Comparison of ENCODE assay signal across 17 cellular contexts in genomic region chr15:66929843-66930242, GRCh38.
DNase-seq lines count a peak whose midpoint lies in the region; ATAC-seq, FAIRE-seq and TF ChIP-seq lines count a peak whose summit lies in the region.
"Had no signal": no experiment of that assay in that cellular context is flagged by ENCODE, and none has a peak within 500 bp of the region (broad histone marks: within the 10 kb centered on the region; RNA-seq: fewer than 3 reads in every experiment).

No MANE protein-coding gene starts in this region.

- DNase-seq in A549 (ENCODE audit: low read depth in 1 of 2, low spot score in 1 of 2): no peak
- no peak for DNase-seq in K562 (ENCODE audit: extremely low read depth in 1 of 4, low spot score in 3 of 4)
- DNase-seq in mesendoderm: no peak
- DNase-seq in smooth muscle cell (lab: John Stamatoyannopoulos, UW; ENCODE audit: unreplicated experiment): no peak
- DNase-seq in HUDEP-2 (lab: John Stamatoyannopoulos, UW; ENCODE audit: unreplicated experiment in 76 of 76): no peak
- DNase-seq in SKM-1 (lab: John Stamatoyannopoulos, UW; ENCODE audit: unreplicated experiment): no peak
- DNase-seq in left cardiac atrium: no peak
- DNase-seq: Calu3; CD8-positive, alpha-beta T cell; DMS79 treated with DMSO at 0.1 percent for 48 hours; GF-D8; HFFc6 had no signal

- 100% methylated on average over 1 of the region's 1 CpG for WGBS in A549 (ENCODE audit: missing lambda C conversion rate)
- WGBS in K562 (ENCODE audit: insufficient coverage, low coverage, missing lambda C conversion rate): 88% methylated on average over 1 of the region's 1 CpG
- WGBS in mesendoderm (ENCODE audit: extremely low coverage, insufficient coverage, low lambda C conversion rate): no CpG with 5 or more reads among the region's 1 CpG
- 87% methylated on average over 1 of the region's 1 CpG for WGBS in smooth muscle cell (ENCODE audit: low lambda C conversion rate)

- no peak overlapping the region for H3K23ac ChIP-seq in mesendoderm (ENCODE audit: low read length)

- H3K4me3 ChIP-seq in A549 (no peak overlapping the region), K562 (no peak overlapping the region), mesendoderm (ENCODE audit: low read length) (no peak overlapping the region), smooth muscle cell (no peak overlapping the region)
- H3K4me3 ChIP-seq: BLaER1 treated with 17β-estradiol and CSF1 and Interleukin-3, amounts not matched to agents 10 nM and 100 nM; GM23338 had no signal

- no peaks in the 10 kb centered on the region for H4K20me1 ChIP-seq in K562 (replicated peaks; ENCODE audit: control insufficient read depth, insufficient read depth, low read length)
- H4K20me1 ChIP-seq in smooth muscle cell (ENCODE audit: low read depth): no peaks in the 10 kb centered on the region
- H4K20me1 ChIP-seq: BLaER1 treated with 17β-estradiol and CSF1 and Interleukin-3, amounts not matched to agents 10 nM and 100 nM had no signal

- H3K9me1 ChIP-seq in K562 (ENCODE audit: control insufficient read depth, insufficient read depth, low read length): no peaks in the 10 kb centered on the region

- in situ Hi-C loops in K562 (cut with MboI): loop anchor here (10.0 kb wide), 1 partner anchor 905 kb away; no protein-coding TSS in a partner anchor

- H3K9ac ChIP-seq in K562 (ENCODE audit: insufficient read depth in 1 of 2, low read depth in 2 of 2, low read length in 2 of 2) (no peak overlapping the region), mesendoderm (ENCODE audit: low read length) (no peak overlapping the region), smooth muscle cell (ENCODE audit: low read depth) (no peak overlapping the region)
- H3K9ac ChIP-seq: BLaER1 treated with 17β-estradiol and CSF1 and Interleukin-3, amounts not matched to agents 10 nM and 100 nM had no signal

- CTCF ChIA-PET in A549 (lab: Yijun Ruan, JAX) (interaction anchor here (0.7 to 10.6 kb wide), 6 partner anchors 14 to 68 kb away, joined by 3 to 128 read pairs (median 4); no protein-coding TSS in a partner anchor), K562 (lab: Yijun Ruan, JAX; ENCODE audit: low intra/inter-chr PET ratio) (interaction anchor here (1.0 kb wide), 1 partner anchor 27 kb away, joined by 4 read pairs; no protein-coding TSS in a partner anchor)

- H3K4me2 ChIP-seq in A549 (no peak overlapping the region), K562 (ENCODE audit: insufficient read depth, low read length) (no peak overlapping the region), mesendoderm (ENCODE audit: low read length) (no peak overlapping the region), smooth muscle cell (peak overlapping the region; percentile 4)
- H3K4me2 ChIP-seq: GM23338 had no signal

- FAIRE-seq in A549 (lab: Jason Lieb, UNC) (no peak), K562 (lab: Jason Lieb, UNC) (no peak)
- FAIRE-seq: H54 had no signal

- no peaks in the 10 kb centered on the region for H3F3A ChIP-seq in smooth muscle cell (ENCODE audit: low read depth)

- H2BK15ac ChIP-seq in mesendoderm (replicated peaks; ENCODE audit: low read depth): no peak overlapping the region

- BruUV-seq in K562 (replicated peaks; lab: Mats Ljungman, UMichigan): no TSS peak

- intact Hi-C loops in K562 (cut with micrococcal nuclease) (no loop called here), left cardiac atrium (cut with DNase I) (no loop called here)

- no peak overlapping the region for H3K18ac ChIP-seq in mesendoderm (ENCODE audit: low read length)

- no peak overlapping the region for H2BK5ac ChIP-seq in mesendoderm (ENCODE audit: low read length)

- TF ChIP-seq RAD21 in A549 (conservative IDR thresholded peaks at IDR 0.05 in 1 of 2, IDR thresholded peaks at IDR 0.05 in 1 of 2): no peak
- TF ChIP-seq RAD21 in K562 (CRISPR knock-in tag; conservative IDR thresholded peaks at IDR 0.05 in 1 of 2, IDR thresholded peaks at IDR 0.05 in 1 of 2): no peak

- H3K27me3 ChIP-seq in K562 (ENCODE audit: control insufficient read depth in 2 of 2, insufficient read depth in 2 of 2, low read length in 2 of 2) (no peaks in the 10 kb centered on the region; a peak in 1 of 5 replicates), mesendoderm (ENCODE audit: insufficient read depth, low read length, poor library complexity) (no peaks in the 10 kb centered on the region), smooth muscle cell (ENCODE audit: low read depth) (no peaks in the 10 kb centered on the region)
- H3K27me3 ChIP-seq: BLaER1 treated with 17β-estradiol and CSF1 and Interleukin-3, amounts not matched to agents 10 nM and 100 nM had no signal

- peaks cover 48% of the 10 kb centered on the region for H3K4me1 ChIP-seq in A549
- H3K4me1 ChIP-seq in K562 (replicated peaks in 1 of 2; ENCODE audit: control insufficient read depth in 2 of 2, insufficient read depth in 2 of 2, low read length in 2 of 2): peaks cover 24 to 30% of the 10 kb centered on the region in 2 experiments
- peaks cover 24% of the 10 kb centered on the region for H3K4me1 ChIP-seq in mesendoderm (ENCODE audit: control insufficient read depth, low read depth, low read length)
- peaks cover 12% of the 10 kb centered on the region for H3K4me1 ChIP-seq in smooth muscle cell (ENCODE audit: low read depth)

- TF ChIP-seq CTCF in A549 (IDR thresholded peaks at IDR 0.05) (no peak), K562 (IDR thresholded peaks at IDR 0.05 in 2 of 3, conservative IDR thresholded peaks at IDR 0.05 in 1 of 3; ENCODE audit: insufficient read depth in 2 of 3, low read depth in 1 of 3, low read length in 3 of 3) (no peak), smooth muscle cell (IDR thresholded peaks at IDR 0.05; ENCODE audit: borderline replicate concordance, insufficient read depth, poor library complexity, severe bottlenecking) (no peak)

- peak overlapping the region; percentile 20 for H2AFZ ChIP-seq in K562 (ENCODE audit: low read depth, low read length)
- no peak overlapping the region for H2AFZ ChIP-seq in smooth muscle cell (ENCODE audit: low read depth)
- H2AFZ ChIP-seq: GM23338 had no signal

- ATAC-seq in A549 (no peak), K562 (no peak), left cardiac atrium (no peak)
- ATAC-seq: CD8-positive, alpha-beta T cell; GM23338; HCT116 had no signal

- H3K56ac ChIP-seq in mesendoderm (ENCODE audit: low read length): no peak overlapping the region

- H3K9me3 ChIP-seq in A549 (peaks cover 20% of the 10 kb centered on the region), K562 (replicated peaks; ENCODE audit: control insufficient read depth, insufficient read depth, low read depth, low read length) (0 out of 2 replicates have a peak, but pooled peaks cover 3% of the 10 kb centered on the region), smooth muscle cell (replicated peaks; ENCODE audit: low read depth) (no peaks in the 10 kb centered on the region)

- POLR2A ChIA-PET in A549 (lab: Yijun Ruan, JAX) (interaction anchor here (0.5 to 0.6 kb wide), 2 partner anchors 39 to 120 kb away, joined by 3 read pairs; no protein-coding TSS in a partner anchor), K562 (lab: Yijun Ruan, JAX) (interaction anchor here (0.6 to 1.5 kb wide), 3 partner anchors 10 to 371 kb away, joined by 3 to 4 read pairs (median 3); no protein-coding TSS in a partner anchor)

- no peaks in the 10 kb centered on the region for H3K79me2 ChIP-seq in K562 (ENCODE audit: control insufficient read depth, insufficient read depth, low read length)
- H3K79me2 ChIP-seq in mesendoderm (ENCODE audit: control insufficient read depth, insufficient read depth, low read length): no peaks in the 10 kb centered on the region
- no peaks in the 10 kb centered on the region for H3K79me2 ChIP-seq in smooth muscle cell (ENCODE audit: low read depth)

- H4K8ac ChIP-seq in mesendoderm (ENCODE audit: low read depth, low read length): no peak overlapping the region

- H3K27ac ChIP-seq in A549 (peak overlapping the region; percentile 91 to 93), K562 (ENCODE audit: extremely low read depth, low read depth, low read length) (no peak overlapping the region), mesendoderm (ENCODE audit: low read depth, low read length) (no peak overlapping the region), smooth muscle cell (ENCODE audit: low read depth) (no peak overlapping the region)
- H3K27ac ChIP-seq: 22Rv1; BLaER1 treated with 17β-estradiol and CSF1 and Interleukin-3, amounts not matched to agents 10 nM and 100 nM had no signal

- H3K79me1 ChIP-seq in mesendoderm (ENCODE audit: low read length): no peaks in the 10 kb centered on the region

- H2BK120ac ChIP-seq in mesendoderm (ENCODE audit: low read depth, low read length): no peak overlapping the region

- TF ChIP-seq POLR2A in A549 (IDR thresholded peaks at IDR 0.05; ENCODE audit: low read length) (no peak), K562 (conservative IDR thresholded peaks at IDR 0.05) (no peak)

- H2AK5ac ChIP-seq in mesendoderm (ENCODE audit: low read length): peak overlapping the region; percentile 47

- H3K36me3 ChIP-seq in K562 (ENCODE audit: control insufficient read depth, insufficient read depth, low read length) (no peaks in the 10 kb centered on the region), mesendoderm (ENCODE audit: control insufficient read depth, insufficient read depth, low read length) (no peaks in the 10 kb centered on the region), smooth muscle cell (ENCODE audit: low read depth) (no peaks in the 10 kb centered on the region)
- H3K36me3 ChIP-seq: BLaER1 treated with 17β-estradiol and CSF1 and Interleukin-3, amounts not matched to agents 10 nM and 100 nM had no signal

- no peak overlapping the region for H4K5ac ChIP-seq in mesendoderm (ENCODE audit: low read length)

- H3K4ac ChIP-seq in mesendoderm (ENCODE audit: low read depth, low read length): no peak overlapping the region

- TF ChIP-seq EP300 in A549 (IDR thresholded peaks at IDR 0.05): no peak
- TF ChIP-seq EP300 in K562 (IDR thresholded peaks at IDR 0.05; ENCODE audit: low read length): no peak

TF ChIP-seq in A549, 52 proteins besides CTCF, POLR2A, EP300 and RAD21:
- TF ChIP-seq CHD4 (IDR thresholded peaks at IDR 0.05; ENCODE audit: borderline replicate concordance) (no peak), POLR2AphosphoS2 (conservative IDR thresholded peaks at IDR 0.05; ENCODE audit: low read length) (no peak), HOXB5 (CRISPR knock-in tag; IDR thresholded peaks at IDR 0.05) (no peak), FOXS1 (CRISPR knock-in tag; IDR thresholded peaks at IDR 0.05) (no peak)

Comparison
In these comparisons a context has a peak if more than half of its experiments do, and no peak if none do; other contexts are left out.
1. H3K27ac ChIP-seq: peak in A549 (2 of 2); none in K562 (single experiment), mesendoderm (single experiment) and smooth muscle cell (single experiment).